1 cellular context compared by ENCODE assay signal in the genomic region with DNA sequence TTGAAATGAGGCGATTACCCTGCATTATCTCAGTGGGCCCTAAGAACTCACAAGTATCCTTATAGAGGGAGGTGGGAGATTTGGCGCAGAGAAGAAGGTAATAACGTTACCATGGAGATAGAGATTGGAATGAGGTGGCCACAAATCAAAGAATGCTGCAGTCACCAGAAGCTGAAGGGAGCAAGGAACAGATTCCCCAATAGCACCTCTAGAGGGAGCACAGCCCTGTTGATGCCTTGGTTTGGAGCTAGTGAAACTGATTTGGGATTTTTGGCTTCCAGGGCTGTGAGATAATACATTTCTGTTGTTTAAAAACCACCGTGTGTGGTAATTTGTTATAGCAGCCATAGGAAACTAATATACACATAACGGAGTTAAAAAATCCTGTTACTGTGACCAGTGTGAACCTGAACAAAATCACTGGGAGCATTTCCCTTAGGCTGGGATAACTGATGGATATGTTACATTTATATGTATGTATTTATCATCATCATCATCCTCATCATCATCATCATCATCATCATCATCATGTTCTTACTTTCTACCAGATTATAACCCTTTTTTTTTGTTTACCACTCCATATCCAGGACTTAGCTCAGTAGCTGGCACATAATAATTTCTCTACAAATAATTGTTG.
TF ChIP-seq lines count a peak whose summit lies in the region.

No MANE protein-coding gene starts in this region.

TF ChIP-seq in HCT116, 20 proteins besides CTCF, POLR2A, EP300 and RAD21 (continued from another document):
- TF ChIP-seq EZH2phosphoT487 (IDR thresholded peaks at IDR 0.05; ENCODE audit: borderline replicate concordance), result no peak
- no peak for TF ChIP-seq SRF (IDR thresholded peaks at IDR 0.05; ENCODE audit: low read depth)
- TF ChIP-seq, protein P1, sequence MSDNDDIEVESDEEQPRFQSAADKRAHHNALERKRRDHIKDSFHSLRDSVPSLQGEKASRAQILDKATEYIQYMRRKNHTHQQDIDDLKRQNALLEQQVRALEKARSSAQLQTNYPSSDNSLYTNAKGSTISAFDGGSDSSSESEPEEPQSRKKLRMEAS (IDR thresholded peaks at IDR 0.05), result no peak
TF ChIP-seq in HCT116: peak in this region for 0.
